ENCODE assay signal across 30 cellular contexts in genomic region chr9:106156462-106156861, GRCh38.
"Had no signal": no experiment of that assay in that cellular context is flagged by ENCODE, and none has a peak within 500 bp of the region (broad histone marks: within the 10 kb centered on the region; RNA-seq: fewer than 3 reads in every experiment).

No MANE protein-coding gene starts in this region.

- ATAC-seq: esophagus mucosa; foreskin keratinocyte; heart left ventricle; left lobe of liver; lower lobe of right lung; sciatic nerve; stimulated activated memory B cell treated with anti-CD40 and anti-IgM and Interleukin-4, amounts not matched to agents 10 μg/mL and 1 μg/mL and 100 μg/mL, for 72 hours; stimulated activated naive CD8-positive, alpha-beta T cell treated with anti-CD3 and anti-CD28 coated beads, Interleukin-15, amount 100 ng/mL, for 72 hours; T-helper 17 cell had no signal

- H3K4me1 ChIP-seq: foreskin keratinocyte, heart left ventricle, lower lobe of right lung, prostate gland, uterus had no signal

- H3K27me3 ChIP-seq: foreskin keratinocyte, heart left ventricle, neutrophil, ovary, uterus had no signal

- H3K36me3 ChIP-seq: heart left ventricle, lower lobe of right lung, neutrophil, ovary, prostate gland, uterus had no signal

- H3K27ac ChIP-seq: foreskin keratinocyte, heart left ventricle, lower lobe of right lung, neutrophil, ovary, prostate gland, skin epidermis, uterus had no signal

- H3K4me3 ChIP-seq: heart left ventricle, lower lobe of right lung, ovary, prostate gland, skin epidermis, uterus had no signal

- H3K9me3 ChIP-seq: heart left ventricle, lower lobe of right lung, neutrophil, ovary, prostate gland, uterus had no signal

- DNase-seq: activated CD4-positive, alpha-beta T cell treated with anti-CD3 and anti-CD28 coated beads for 4 hours; activated CD4-positive, alpha-beta T cell treated with anti-CD3 and anti-CD28 coated beads, Interleukin-2, amount 50 U/mL, for 4 hours; activated CD4-positive, CD25-positive, alpha-beta regulatory T cell; activated effector memory CD4-positive, alpha-beta T cell treated with Interleukin-2 at 50 U/mL for 16 hours; activated naive CD4-positive, alpha-beta T cell treated with Interleukin-2 at 50 U/mL for 16 hours; activated T-cell treated with anti-CD3 and anti-CD28 coated beads for 4 hours; anterior cingulate cortex; endodermal cell; foreskin keratinocyte; heart left ventricle; kidney glomerular epithelial cell; lower lobe of right lung; mesendoderm; nephron progenitor cell; ovary; retina; stimulated activated CD4-positive, alpha-beta T cell treated with anti-CD3 and anti-CD28 coated beads, Interleukin-12 subunit alpha, Interleukin-12 subunit beta, amount 100 ng/mL, for 4 hours; stimulated activated CD4-positive, alpha-beta T cell treated with anti-CD3 and anti-CD28 coated beads, Interleukin-4, amount 100 ng/mL, for 24 hours; stimulated activated naive CD8-positive, alpha-beta T cell treated with anti-CD3 and anti-CD28 coated beads, Interleukin-15, amount 100 ng/mL, for 72 hours; substantia nigra; T-helper 17 cell; T1000; uterus had no signal
